8 cellular contexts compared by ENCODE assay signal in the genomic region with DNA sequence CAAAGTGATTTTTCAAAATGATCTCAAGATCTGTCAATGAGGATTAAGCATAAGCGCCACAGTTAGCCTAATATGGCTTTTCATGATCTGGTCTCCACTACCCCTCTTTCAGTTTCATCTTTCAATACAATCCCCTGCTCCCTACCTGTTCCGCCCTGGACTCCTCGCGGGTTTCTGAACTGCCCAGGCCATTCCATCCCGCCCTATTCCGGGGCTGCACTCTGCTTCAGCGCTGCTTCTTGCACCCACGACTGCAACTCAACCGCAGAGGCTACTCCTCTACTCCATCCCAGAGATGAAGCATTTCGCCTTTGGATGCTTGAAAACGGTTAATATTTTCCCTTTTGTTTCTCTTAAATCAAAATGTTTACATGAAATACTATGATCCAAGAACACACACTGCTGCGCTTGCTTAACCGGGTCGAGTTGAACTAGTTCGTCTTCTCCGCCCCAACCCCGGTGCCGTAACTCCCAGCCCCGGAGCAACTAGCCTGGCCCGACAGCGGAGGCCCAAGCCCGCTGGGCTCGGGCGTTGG. TPM values are rescaled to one million over a fixed set of nuclear protein-coding genes. Genes with fewer than 3 reads are reported as not detected.
DNase-seq lines count a peak whose midpoint lies in the region; ATAC-seq, FAIRE-seq and TF ChIP-seq lines count a peak whose summit lies in the region.

No MANE protein-coding gene starts in this region.

- H3K27me3 ChIP-seq in keratinocyte (ENCODE audit: control insufficient read depth, extremely low read depth, insufficient read depth, low read length): no peaks in the 10 kb centered on the region

- H3K36me3 ChIP-seq in keratinocyte (ENCODE audit: control insufficient read depth in 2 of 2, extremely low read depth in 1 of 2, insufficient read depth in 2 of 2, low read length in 2 of 2): peaks cover 0 to 7% of the 10 kb centered on the region in 2 experiments

- no peaks in the 10 kb centered on the region for H3K9me3 ChIP-seq in keratinocyte (ENCODE audit: control insufficient read depth, low read depth, low read length)

- H3K27ac ChIP-seq in keratinocyte (ENCODE audit: control insufficient read depth, insufficient read depth, low read length): peak overlapping the region; percentile 85

- H3K4me3 ChIP-seq in keratinocyte (ENCODE audit: control insufficient read depth in 2 of 3, extremely low read depth in 1 of 3, insufficient read depth in 2 of 3, low read depth in 1 of 3, low read length in 3 of 3): peak overlapping the region; percentile 67 to 92 (median 84)

- peak; percentile 26 for DNase-seq in activated CD4-positive, alpha-beta T cell treated with anti-CD3 and anti-CD28 coated beads for 48 hours
- DNase-seq in activated CD4-positive, alpha-beta T cell treated with anti-CD3 and anti-CD28 coated beads for 4 hours: no peak
- DNase-seq in NCI-H2227 (lab: John Stamatoyannopoulos, UW; ENCODE audit: unreplicated experiment) (peak; percentile 49), astrocyte of the hippocampus (ENCODE audit: low read depth, low spot score) (peak; percentile 50), keratinocyte (ENCODE audit: low read depth, low spot score) (no peak), amniotic stem cell (lab: John Stamatoyannopoulos, UW) (no peak)
- no peak for DNase-seq in stimulated activated naive CD8-positive, alpha-beta T cell treated with anti-CD3 and anti-CD28 coated beads, Interleukin-15, amount 100 ng/mL, for 72 hours

- peaks cover 3% of the 10 kb centered on the region for H4K20me1 ChIP-seq in keratinocyte (ENCODE audit: control insufficient read depth, extremely low read depth, insufficient read depth, low read length)

- no peaks in the 10 kb centered on the region for H3K27me3 Mint-ChIP-seq in stimulated activated naive CD8-positive, alpha-beta T cell treated with anti-CD3 and anti-CD28 coated beads, Interleukin-15, amount 100 ng/mL, for 72 hours

- H3K4me3 Mint-ChIP-seq in stimulated activated naive CD8-positive, alpha-beta T cell treated with anti-CD3 and anti-CD28 coated beads, Interleukin-15, amount 100 ng/mL, for 72 hours: peak overlapping the region; percentile 96

- peak; percentile 28 for ATAC-seq in HG02571 (IDR thresholded peaks at IDR 0.05; ENCODE audit: unreplicated experiment)
- peak; percentile 32 for ATAC-seq in stimulated activated naive CD8-positive, alpha-beta T cell treated with anti-CD3 and anti-CD28 coated beads, Interleukin-15, amount 100 ng/mL, for 72 hours

- H3K4me2 ChIP-seq in keratinocyte (ENCODE audit: control insufficient read depth, extremely low read depth, insufficient read depth, low read depth, low read length): peak overlapping the region; percentile 95

- peak overlapping the region; percentile 89 for H2AFZ ChIP-seq in keratinocyte (ENCODE audit: control insufficient read depth, low read length)

- peaks cover 2% of the 10 kb centered on the region for H3K9me1 ChIP-seq in keratinocyte (ENCODE audit: control insufficient read depth, extremely low read depth, insufficient read depth, low read length)

- no peaks in the 10 kb centered on the region for H3K9me3 Mint-ChIP-seq in stimulated activated naive CD8-positive, alpha-beta T cell treated with anti-CD3 and anti-CD28 coated beads, Interleukin-15, amount 100 ng/mL, for 72 hours

- no peak for FAIRE-seq in keratinocyte (lab: Jason Lieb, UNC)

- H3K4me1 ChIP-seq in keratinocyte (ENCODE audit: control insufficient read depth, extremely low read depth, insufficient read depth, low read length): peaks cover 59% of the 10 kb centered on the region

- H3K4me1 Mint-ChIP-seq in stimulated activated naive CD8-positive, alpha-beta T cell treated with anti-CD3 and anti-CD28 coated beads, Interleukin-15, amount 100 ng/mL, for 72 hours: peaks cover 83% of the 10 kb centered on the region

- dilution Hi-C loops in keratinocyte (cut with MboI; ENCODE audit: extremely low pct_ligation_motif_present, low sequenced_read_pairs): no loop called here

- no peak for TF ChIP-seq CTCF in keratinocyte (optimal IDR thresholded peaks at IDR 0.05 in 1 of 3, IDR thresholded peaks at IDR 0.05 in 1 of 3, conservative IDR thresholded peaks at IDR 0.05 in 1 of 3; ENCODE audit: extremely low read depth in 1 of 3, insufficient read depth in 2 of 3, low read length in 3 of 3)

- H3K27ac Mint-ChIP-seq in stimulated activated naive CD8-positive, alpha-beta T cell treated with anti-CD3 and anti-CD28 coated beads, Interleukin-15, amount 100 ng/mL, for 72 hours: peak overlapping the region; percentile 91 to 98

- peak overlapping the region; percentile 89 for H3K9ac ChIP-seq in keratinocyte (ENCODE audit: control insufficient read depth, extremely low read depth, insufficient read depth, low read length)

- peaks cover 45% of the 10 kb centered on the region for H3K79me2 ChIP-seq in keratinocyte (ENCODE audit: control insufficient read depth, insufficient read depth, low read length)

RNA-seq across cellular contexts. Expression of a gene that starts 0.7 kb away (rescaled TPM):
- 14.7 to 18.4 TPM (median 18.3 TPM) in 3 replicates for polyA plus RNA-seq in keratinocyte
- polyA plus RNA-seq in keratinocyte (2011; ENCODE audit: low read depth): 74.9 TPM
- 12.3 and 13.3 TPM in 2 replicates for polyA plus RNA-seq in keratinocyte (2011; cell fraction: cytosol; rRNA removed)
- 18.5 and 18.9 TPM in 2 replicates for polyA plus RNA-seq in keratinocyte (2011; cell fraction: nucleus; rRNA removed)
- polyA plus RNA-seq in keratinocyte (2012; ENCODE audit: low replicate concordance): 14.5 and 15.8 TPM in 2 replicates
- polyA minus RNA-seq in keratinocyte: 9.5 to 33.1 TPM (median 29.2 TPM) in 3 replicates
- 28.0 TPM for polyA minus RNA-seq in keratinocyte (2011; cell fraction: cytosol; rRNA and poly(A)+ RNA removed)
- polyA minus RNA-seq in keratinocyte (2011; cell fraction: nucleus; rRNA and poly(A)+ RNA removed): 14.6 and 28.2 TPM in 2 replicates

Comparison
In these comparisons a context has a peak if more than half of its experiments do, and no peak if none do; other contexts are left out.
1. DNase-seq: peak in activated CD4-positive, alpha-beta T cell treated with anti-CD3 and anti-CD28 coated beads for 48 hours (single experiment), NCI-H2227 (single experiment) and astrocyte of the hippocampus (single experiment); none in activated CD4-positive, alpha-beta T cell treated with anti-CD3 and anti-CD28 coated beads for 4 hours (0 of 2), keratinocyte (single experiment), stimulated activated naive CD8-positive, alpha-beta T cell treated with anti-CD3 and anti-CD28 coated beads, Interleukin-15, amount 100 ng/mL, for 72 hours (0 of 2) and amniotic stem cell (single experiment).